2 cellular contexts compared by ENCODE assay signal in the genomic region with DNA sequence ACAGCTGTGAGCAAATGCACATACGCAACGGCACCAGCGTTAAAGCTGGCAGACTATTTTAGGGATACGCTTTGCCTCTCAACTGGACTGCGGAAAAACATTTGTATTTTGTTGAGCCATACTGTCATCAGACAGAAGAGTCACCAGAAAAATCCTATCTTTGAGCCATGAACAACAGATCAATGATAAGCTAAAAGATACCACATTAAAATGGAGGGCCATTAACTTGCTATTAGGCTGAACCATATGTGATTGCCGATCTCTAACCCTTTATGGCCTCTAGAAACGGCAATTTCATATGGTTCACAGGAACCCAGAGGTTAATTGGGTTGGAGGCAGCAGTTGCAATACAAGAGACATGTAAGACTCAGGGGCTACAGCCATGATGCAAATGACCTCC.
A peak's percentile ranks its signal among the peaks of the same experiment; 100 is the strongest.
TF ChIP-seq lines count a peak whose summit lies in the region.

No MANE protein-coding gene starts in this region.

TF ChIP-seq in SK-N-SH, 30 proteins besides CTCF, POLR2A, EP300 and RAD21 (continued from another document):
- TF ChIP-seq, protein P1, sequence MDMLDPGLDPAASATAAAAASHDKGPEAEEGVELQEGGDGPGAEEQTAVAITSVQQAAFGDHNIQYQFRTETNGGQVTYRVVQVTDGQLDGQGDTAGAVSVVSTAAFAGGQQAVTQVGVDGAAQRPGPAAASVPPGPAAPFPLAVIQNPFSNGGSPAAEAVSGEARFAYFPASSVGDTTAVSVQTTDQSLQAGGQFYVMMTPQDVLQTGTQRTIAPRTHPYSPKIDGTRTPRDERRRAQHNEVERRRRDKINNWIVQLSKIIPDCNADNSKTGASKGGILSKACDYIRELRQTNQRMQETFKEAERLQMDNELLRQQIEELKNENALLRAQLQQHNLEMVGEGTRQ (IDR thresholded peaks at IDR 0.05; ENCODE audit: borderline replicate concordance, low read depth, low read length): no peak
- TF ChIP-seq NRF1 (IDR thresholded peaks at IDR 0.05; ENCODE audit: low read depth, low read length) (no peak), TCF12 (IDR thresholded peaks at IDR 0.05) (no peak; the same call in 1 of the 2 replicates), POLR2AphosphoS5 (IDR thresholded peaks at IDR 0.05; ENCODE audit: low read depth, low read length) (no peak), RCOR1 (IDR thresholded peaks at IDR 0.05; ENCODE audit: low read length) (peak; percentile 79), JUND (IDR thresholded peaks at IDR 0.05) (no peak), GABPA (IDR thresholded peaks at IDR 0.05; ENCODE audit: low read depth) (no peak), CHD2 (IDR thresholded peaks at IDR 0.05; ENCODE audit: low read length, partially characterized antibody) (peak; percentile 49), SIN3A (IDR thresholded peaks at IDR 0.05; ENCODE audit: borderline replicate concordance, low read depth, low read length) (no peak), NFIC (IDR thresholded peaks at IDR 0.05; ENCODE audit: borderline replicate concordance) (no peak), MXI1 (IDR thresholded peaks at IDR 0.05; ENCODE audit: low read depth, low read length) (no peak), GATA2 (CRISPR knock-in tag; IDR thresholded peaks at IDR 0.05) (peak; percentile 69), RFX5 (IDR thresholded peaks at IDR 0.05; ENCODE audit: low read length) (no peak), TEAD4 (IDR thresholded peaks at IDR 0.05; ENCODE audit: borderline replicate concordance, insufficient read depth) (no peak), MEF2A (IDR thresholded peaks at IDR 0.05; ENCODE audit: borderline replicate concordance, low read depth) (no peak), FOXJ3 (CRISPR knock-in tag; IDR thresholded peaks at IDR 0.05) (no peak)
- TF ChIP-seq, protein P2, sequence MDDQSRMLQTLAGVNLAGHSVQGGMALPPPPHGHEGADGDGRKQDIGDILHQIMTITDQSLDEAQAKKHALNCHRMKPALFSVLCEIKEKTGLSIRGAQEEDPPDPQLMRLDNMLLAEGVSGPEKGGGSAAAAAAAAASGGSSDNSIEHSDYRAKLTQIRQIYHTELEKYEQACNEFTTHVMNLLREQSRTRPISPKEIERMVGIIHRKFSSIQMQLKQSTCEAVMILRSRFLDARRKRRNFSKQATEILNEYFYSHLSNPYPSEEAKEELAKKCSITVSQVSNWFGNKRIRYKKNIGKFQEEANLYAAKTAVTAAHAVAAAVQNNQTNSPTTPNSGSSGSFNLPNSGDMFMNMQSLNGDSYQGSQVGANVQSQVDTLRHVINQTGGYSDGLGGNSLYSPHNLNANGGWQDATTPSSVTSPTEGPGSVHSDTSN (IDR thresholded peaks at IDR 0.05): no peak

TF ChIP-seq in WTC11, 78 proteins besides CTCF, POLR2A, EP300 and RAD21 (continued from another document):
- TF ChIP-seq, protein P3, sequence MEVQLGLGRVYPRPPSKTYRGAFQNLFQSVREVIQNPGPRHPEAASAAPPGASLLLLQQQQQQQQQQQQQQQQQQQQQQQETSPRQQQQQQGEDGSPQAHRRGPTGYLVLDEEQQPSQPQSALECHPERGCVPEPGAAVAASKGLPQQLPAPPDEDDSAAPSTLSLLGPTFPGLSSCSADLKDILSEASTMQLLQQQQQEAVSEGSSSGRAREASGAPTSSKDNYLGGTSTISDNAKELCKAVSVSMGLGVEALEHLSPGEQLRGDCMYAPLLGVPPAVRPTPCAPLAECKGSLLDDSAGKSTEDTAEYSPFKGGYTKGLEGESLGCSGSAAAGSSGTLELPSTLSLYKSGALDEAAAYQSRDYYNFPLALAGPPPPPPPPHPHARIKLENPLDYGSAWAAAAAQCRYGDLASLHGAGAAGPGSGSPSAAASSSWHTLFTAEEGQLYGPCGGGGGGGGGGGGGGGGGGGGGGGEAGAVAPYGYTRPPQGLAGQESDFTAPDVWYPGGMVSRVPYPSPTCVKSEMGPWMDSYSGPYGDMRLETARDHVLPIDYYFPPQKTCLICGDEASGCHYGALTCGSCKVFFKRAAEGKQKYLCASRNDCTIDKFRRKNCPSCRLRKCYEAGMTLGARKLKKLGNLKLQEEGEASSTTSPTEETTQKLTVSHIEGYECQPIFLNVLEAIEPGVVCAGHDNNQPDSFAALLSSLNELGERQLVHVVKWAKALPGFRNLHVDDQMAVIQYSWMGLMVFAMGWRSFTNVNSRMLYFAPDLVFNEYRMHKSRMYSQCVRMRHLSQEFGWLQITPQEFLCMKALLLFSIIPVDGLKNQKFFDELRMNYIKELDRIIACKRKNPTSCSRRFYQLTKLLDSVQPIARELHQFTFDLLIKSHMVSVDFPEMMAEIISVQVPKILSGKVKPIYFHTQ (CRISPR knock-in tag; IDR thresholded peaks at IDR 0.05): no peak
- no peak for TF ChIP-seq NFE2L1 (CRISPR knock-in tag; IDR thresholded peaks at IDR 0.05)
- TF ChIP-seq ZNF671 (CRISPR knock-in tag; IDR thresholded peaks at IDR 0.05): no peak
- TF ChIP-seq TEAD1 (CRISPR knock-in tag; IDR thresholded peaks at IDR 0.05): no peak
- TF ChIP-seq TCF7 (CRISPR knock-in tag; IDR thresholded peaks at IDR 0.05; ENCODE audit: low read depth): no peak
- no peak for TF ChIP-seq NR3C1 (CRISPR knock-in tag; conservative IDR thresholded peaks at IDR 0.05; ENCODE audit: low read depth)
- no peak for TF ChIP-seq ATF1 (CRISPR knock-in tag; IDR thresholded peaks at IDR 0.05)
- TF ChIP-seq ZNF416 (CRISPR knock-in tag; IDR thresholded peaks at IDR 0.05): no peak
